11 cellular contexts compared by ENCODE assay signal in genomic region chr5:109484597-109484996, GRCh38.
"Had no signal": no experiment of that assay in that cellular context is flagged by ENCODE, and none has a peak within 500 bp of the region (broad histone marks: within the 10 kb centered on the region; RNA-seq: fewer than 3 reads in every experiment).

No MANE protein-coding gene starts in this region.

- H3K36me3 ChIP-seq: gastrocnemius medialis, thoracic aorta had no signal

- H3K9me3 ChIP-seq: gastrocnemius medialis, thoracic aorta had no signal

- H3K4me3 ChIP-seq: gastrocnemius medialis, thoracic aorta had no signal

- H3K27ac ChIP-seq: gastrocnemius medialis, thoracic aorta had no signal

- H3K27ac Mint-ChIP-seq: activated naive CD4-positive, alpha-beta T cell treated with anti-CD3 and anti-CD28 coated beads for 36 hours; natural killer cell; stimulated activated naive B cell treated with anti-CD40 and anti-IgM and Interleukin-4, amounts not matched to agents 10 μg/mL and 1 μg/mL and 100 μg/mL, for 72 hours; T-helper 1 cell treated with Interleukin-12 subunit alpha and Interleukin-12 subunit beta and Interleukin-4 antibody, amounts not matched to agents 30 μg/mL and 1 μg/mL, for 36 hours had no signal

- H3K4me3 Mint-ChIP-seq: activated naive CD4-positive, alpha-beta T cell treated with anti-CD3 and anti-CD28 coated beads for 36 hours; activated T-cell treated with anti-CD3 and anti-CD28 coated beads, Interleukin-2, amount 50 U/mL, for 4 hours; brain; natural killer cell; stimulated activated naive B cell treated with anti-CD40 and anti-IgM and Interleukin-4, amounts not matched to agents 10 μg/mL and 1 μg/mL and 100 μg/mL, for 72 hours; T-helper 1 cell treated with Interleukin-12 subunit alpha and Interleukin-12 subunit beta and Interleukin-4 antibody, amounts not matched to agents 30 μg/mL and 1 μg/mL, for 36 hours had no signal

- DNase-seq: activated CD4-positive, alpha-beta T cell treated with anti-CD3 and anti-CD28 coated beads, Interleukin-2, amount 50 U/mL, for 1 hour; activated CD4-positive, CD25-positive, alpha-beta regulatory T cell treated with anti-CD3 and anti-CD28 coated beads, Interleukin-2, amount 50 U/mL, for 72 hours; activated CD8-positive, alpha-beta memory T cell treated with anti-CD3 and anti-CD28 coated beads, Interleukin-2, amount 50 U/mL, for 4 hours; activated naive CD4-positive, alpha-beta T cell treated with anti-CD3 and anti-CD28 coated beads for 36 hours; activated T-cell treated with anti-CD3 and anti-CD28 coated beads, Interleukin-2, amount 50 U/mL, for 4 hours; natural killer cell; stimulated activated naive B cell treated with anti-CD40 and anti-IgM and Interleukin-4, amounts not matched to agents 10 μg/mL and 1 μg/mL and 100 μg/mL, for 72 hours had no signal

- H3K27me3 ChIP-seq: gastrocnemius medialis had no signal

- H3K27me3 Mint-ChIP-seq: brain had no signal

- H3K9me3 Mint-ChIP-seq: activated naive CD4-positive, alpha-beta T cell treated with anti-CD3 and anti-CD28 coated beads for 36 hours; activated T-cell treated with anti-CD3 and anti-CD28 coated beads, Interleukin-2, amount 50 U/mL, for 4 hours; natural killer cell; T-helper 1 cell treated with Interleukin-12 subunit alpha and Interleukin-12 subunit beta and Interleukin-4 antibody, amounts not matched to agents 30 μg/mL and 1 μg/mL, for 36 hours had no signal

- H3K4me1 Mint-ChIP-seq: natural killer cell had no signal

- H3K36me3 Mint-ChIP-seq: brain, natural killer cell had no signal

- ATAC-seq: activated T-cell treated with anti-CD3 and anti-CD28 coated beads, Interleukin-2, amount 50 U/mL, for 4 hours; natural killer cell; stimulated activated naive B cell treated with anti-CD40 and anti-IgM and Interleukin-4, amounts not matched to agents 10 μg/mL and 1 μg/mL and 100 μg/mL, for 72 hours had no signal
